ENCODE assay signal across 17 cellular contexts in the genomic region with DNA sequence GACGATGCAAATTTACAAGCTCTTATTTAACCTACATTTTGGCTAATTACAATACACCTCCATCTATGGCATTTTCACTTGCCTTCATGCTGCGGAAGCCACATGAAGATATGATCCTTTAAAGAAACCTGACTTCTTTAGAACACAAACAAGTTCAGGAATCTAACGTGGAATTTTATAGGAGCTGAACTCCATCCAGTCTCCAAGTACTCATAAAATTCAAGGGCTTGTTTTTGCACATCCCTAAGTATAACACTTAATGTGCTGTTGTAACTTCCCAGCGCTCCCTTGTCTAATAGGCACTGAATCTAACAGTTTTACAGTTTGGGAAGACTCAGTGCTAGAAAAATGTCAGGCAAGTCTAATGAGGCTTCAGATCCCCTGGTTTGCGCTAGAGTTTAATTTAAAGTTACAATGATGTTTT.
"Had no signal": no experiment of that assay in that cellular context is flagged by ENCODE, and none has a peak within 500 bp of the region (broad histone marks: within the 10 kb centered on the region; RNA-seq: fewer than 3 reads in every experiment).

No MANE protein-coding gene starts in this region.

- H3K36me3 Mint-ChIP-seq: activated naive CD4-positive, alpha-beta T cell treated with anti-CD3 and anti-CD28 coated beads, Interleukin-2, amount 50 U/mL, for 24 hours; immature natural killer cell; mesothelial cell of epicardium; stimulated activated memory B cell treated with anti-CD40 and anti-IgM and Interleukin-4, amounts not matched to agents 10 μg/mL and 1 μg/mL and 100 μg/mL, for 72 hours had no signal

- H3K27me3 ChIP-seq: colonic mucosa, thyroid gland had no signal

- H3K27ac ChIP-seq: colonic mucosa, lower lobe of right lung, thyroid gland had no signal

- H3K4me3 ChIP-seq: colonic mucosa, lower lobe of right lung, thyroid gland had no signal

- H3K4me1 Mint-ChIP-seq: activated CD4-positive, alpha-beta memory T cell treated with anti-CD3 and anti-CD28 coated beads, Interleukin-2, amount 10 ng/mL, durations not matched to agents 7 days and 5 days; activated CD4-positive, alpha-beta T cell treated with anti-CD3 and anti-CD28 coated beads for 36 hours; activated naive CD4-positive, alpha-beta T cell treated with anti-CD3 and anti-CD28 coated beads, Interleukin-2, amount 50 U/mL, for 24 hours; immature natural killer cell; neural crest cell; stimulated activated memory B cell treated with anti-CD40 and anti-IgM and Interleukin-4, amounts not matched to agents 10 μg/mL and 1 μg/mL and 100 μg/mL, for 72 hours had no signal

- H3K4me3 Mint-ChIP-seq: activated CD4-positive, alpha-beta memory T cell treated with anti-CD3 and anti-CD28 coated beads, Interleukin-2, amount 10 ng/mL, durations not matched to agents 7 days and 5 days; activated CD4-positive, alpha-beta T cell treated with anti-CD3 and anti-CD28 coated beads for 36 hours; activated naive CD4-positive, alpha-beta T cell treated with anti-CD3 and anti-CD28 coated beads, Interleukin-2, amount 50 U/mL, for 24 hours; activated T-cell treated with anti-CD3 and anti-CD28 coated beads, Interleukin-2, amount 50 U/mL, for 4 hours; immature natural killer cell; mesothelial cell of epicardium; neural crest cell; stimulated activated memory B cell treated with anti-CD40 and anti-IgM and Interleukin-4, amounts not matched to agents 10 μg/mL and 1 μg/mL and 100 μg/mL, for 72 hours had no signal

- H3K27ac Mint-ChIP-seq: activated CD4-positive, alpha-beta memory T cell treated with anti-CD3 and anti-CD28 coated beads, Interleukin-2, amount 10 ng/mL, durations not matched to agents 7 days and 5 days; activated CD4-positive, alpha-beta T cell treated with anti-CD3 and anti-CD28 coated beads for 36 hours; activated naive CD4-positive, alpha-beta T cell treated with anti-CD3 and anti-CD28 coated beads, Interleukin-2, amount 50 U/mL, for 24 hours; immature natural killer cell; stimulated activated memory B cell treated with anti-CD40 and anti-IgM and Interleukin-4, amounts not matched to agents 10 μg/mL and 1 μg/mL and 100 μg/mL, for 72 hours had no signal

- H3K36me3 ChIP-seq: colonic mucosa, lower lobe of right lung, thyroid gland had no signal

- H3K9me3 ChIP-seq: colonic mucosa, lower lobe of right lung, thyroid gland had no signal

- H3K9me3 Mint-ChIP-seq: activated CD4-positive, alpha-beta memory T cell treated with anti-CD3 and anti-CD28 coated beads, Interleukin-2, amount 10 ng/mL, durations not matched to agents 7 days and 5 days; activated naive CD4-positive, alpha-beta T cell treated with anti-CD3 and anti-CD28 coated beads, Interleukin-2, amount 50 U/mL, for 24 hours; activated T-cell treated with anti-CD3 and anti-CD28 coated beads, Interleukin-2, amount 50 U/mL, for 4 hours; immature natural killer cell; mesothelial cell of epicardium; neural crest cell; stimulated activated memory B cell treated with anti-CD40 and anti-IgM and Interleukin-4, amounts not matched to agents 10 μg/mL and 1 μg/mL and 100 μg/mL, for 72 hours had no signal

- H3K27me3 Mint-ChIP-seq: activated CD4-positive, alpha-beta memory T cell treated with anti-CD3 and anti-CD28 coated beads, Interleukin-2, amount 10 ng/mL, durations not matched to agents 7 days and 5 days; activated CD4-positive, alpha-beta T cell treated with anti-CD3 and anti-CD28 coated beads for 36 hours; stimulated activated memory B cell treated with anti-CD40 and anti-IgM and Interleukin-4, amounts not matched to agents 10 μg/mL and 1 μg/mL and 100 μg/mL, for 72 hours had no signal

- H3K4me1 ChIP-seq: colonic mucosa, thyroid gland had no signal

- DNase-seq: activated CD4-positive, alpha-beta memory T cell treated with anti-CD3 and anti-CD28 coated beads, Interleukin-2, amount 10 ng/mL, durations not matched to agents 7 days and 5 days; activated CD4-positive, alpha-beta T cell treated with anti-CD3 and anti-CD28 coated beads for 36 hours; activated effector memory CD4-positive, alpha-beta T cell treated with Interleukin-2 at 50 U/mL for 16 hours; activated T-cell treated with anti-CD3 and anti-CD28 coated beads, Interleukin-2, amount 50 U/mL, for 4 hours; amniotic stem cell; colonic mucosa; foreskin melanocyte; head of caudate nucleus; immature natural killer cell; lower lobe of right lung; stimulated activated CD4-positive, alpha-beta T cell treated with anti-CD3 and anti-CD28 coated beads, Interleukin-2, amount 100 ng/mL, for 48 hours; T-helper 2 cell; thyroid gland had no signal

- ATAC-seq: activated CD4-positive, alpha-beta T cell treated with anti-CD3 and anti-CD28 coated beads for 36 hours; activated T-cell treated with anti-CD3 and anti-CD28 coated beads, Interleukin-2, amount 50 U/mL, for 4 hours; lower lobe of right lung; stimulated activated memory B cell treated with anti-CD40 and anti-IgM and Interleukin-4, amounts not matched to agents 10 μg/mL and 1 μg/mL and 100 μg/mL, for 72 hours had no signal
